4 cellular contexts compared by ENCODE assay signal in genomic region chr7:99290148-99290547, GRCh38.
A peak's percentile ranks its signal among the peaks of the same experiment; 100 is the strongest.
TF ChIP-seq lines count a peak whose summit lies in the region.

No MANE protein-coding gene starts in this region.

TF ChIP-seq in HEK293, 187 proteins besides CTCF, POLR2A, EP300 and RAD21:
- peak; percentile 56; the same call in 1 of the 2 replicates for TF ChIP-seq ZNF121 (tag by site-specific recombination; IDR thresholded peaks at IDR 0.05)

TF ChIP-seq in WTC11, 78 proteins besides CTCF, POLR2A, EP300 and RAD21:
- peak; percentile 69; the same call in 1 of the 2 replicates for TF ChIP-seq ZNF121 (CRISPR knock-in tag; IDR thresholded peaks at IDR 0.05)

TF ChIP-seq in K562, 482 proteins besides CTCF, POLR2A, EP300 and RAD21:
- TF ChIP-seq ZNF121 (CRISPR knock-in tag; conservative IDR thresholded peaks at IDR 0.05): peak; percentile 53; the same call in 1 of the 2 replicates

TF ChIP-seq in HepG2, 621 proteins besides CTCF, POLR2A, EP300 and RAD21:
- TF ChIP-seq ZNF121 (CRISPR knock-in tag; IDR thresholded peaks at IDR 0.05) (peak; percentile 61), ZNF770 (CRISPR knock-in tag; IDR thresholded peaks at IDR 0.05) (0 out of 2 replicates have a peak, but pooled peaks have one; percentile 16)
